ENCODE assay signal across 1 cellular context in genomic region chr19:45076029-45076850, GRCh38.
TF ChIP-seq lines count a peak whose summit lies in the region.

ZNF296 (minus strand) TSS chr19:45076478; CDS start chr19:45076373, 105 bp downstream.

TF ChIP-seq in K562, 482 proteins besides CTCF, POLR2A, EP300 and RAD21 (continued from another document):
- TF ChIP-seq RREB1 (CRISPR knock-in tag; IDR thresholded peaks at IDR 0.05): no peak
